Comparison of ENCODE assay signal across 17 cellular contexts in genomic region chr11:60482361-60482760, GRCh38. TPM values are rescaled to one million over a fixed set of nuclear protein-coding genes. Genes with fewer than 3 reads are reported as not detected.
DNase-seq lines count a peak whose midpoint lies in the region; ATAC-seq and TF ChIP-seq lines count a peak whose summit lies in the region.
"Had no signal": no experiment of that assay in that cellular context is flagged by ENCODE, and none has a peak within 500 bp of the region (broad histone marks: within the 10 kb centered on the region; RNA-seq: fewer than 3 reads in every experiment).

No MANE protein-coding gene starts in this region.

- H3K4me1 ChIP-seq in neutrophil (ENCODE audit: control insufficient read depth in 1 of 2, insufficient read depth in 1 of 2, low read depth in 1 of 2, low read length in 1 of 2) = peaks cover 9 to 21% of the 10 kb centered on the region in 2 experiments
- H3K4me1 ChIP-seq: pancreas, upper lobe of left lung had no signal

- DNase-seq in SKM-1 (lab: John Stamatoyannopoulos, UW; ENCODE audit: unreplicated experiment) = peak; percentile 57
- DNase-seq in NCI-H345 (lab: John Stamatoyannopoulos, UW) = no peak
- DNase-seq in chondrocyte (ENCODE audit: low spot score) = no peak
- DNase-seq: HFFc6; hippocampal formation; mammary epithelial cell; pancreas; stimulated activated CD4-positive, alpha-beta T cell treated with anti-CD3 and anti-CD28 coated beads, Interleukin-15, amount 100 ng/mL, for 24 hours; stimulated activated CD8-positive, alpha-beta memory T cell treated with anti-CD3 and anti-CD28 coated beads, Interleukin-4, amount 100 ng/mL, for 48 hours had no signal

- H3K36me3 Mint-ChIP-seq in chondrocyte (ENCODE audit: low read depth) = no peaks in the 10 kb centered on the region

- no peaks in the 10 kb centered on the region for H3K27me3 ChIP-seq in neutrophil
- H3K27me3 ChIP-seq: pancreas, upper lobe of left lung had no signal

- H3K27ac Mint-ChIP-seq in chondrocyte (ENCODE audit: unreplicated experiment) = no peak overlapping the region
- H3K27ac Mint-ChIP-seq: HFFc6 had no signal

- H3K4me3 ChIP-seq in neutrophil (ENCODE audit: low read depth in 1 of 2, low read length in 1 of 2) = no peak overlapping the region
- H3K4me3 ChIP-seq: pancreas, upper lobe of left lung had no signal

- peak; percentile 56 for ATAC-seq in GM18868 (IDR thresholded peaks at IDR 0.05; ENCODE audit: unreplicated experiment)
- ATAC-seq in HG03571 (IDR thresholded peaks at IDR 0.05; ENCODE audit: unreplicated experiment) = peak; percentile 53
- no peak for ATAC-seq in HG03460 (IDR thresholded peaks at IDR 0.05; ENCODE audit: unreplicated experiment)
- ATAC-seq in HG03097 (IDR thresholded peaks at IDR 0.05; ENCODE audit: low FRiP score, unreplicated experiment) = no peak
- ATAC-seq: Panc1 had no signal

- TF ChIP-seq CTCF in neutrophil (IDR thresholded peaks at IDR 0.05) = no peak
- no peak for TF ChIP-seq CTCF in chondrocyte (IDR thresholded peaks at IDR 0.05)

- H3K4me3 Mint-ChIP-seq in chondrocyte (ENCODE audit: unreplicated experiment) = no peak overlapping the region
- H3K4me3 Mint-ChIP-seq: HFFc6 had no signal

- H3K27ac ChIP-seq in neutrophil = peak overlapping the region; percentile 3
- H3K27ac ChIP-seq: pancreas, upper lobe of left lung had no signal

- H3K9me3 Mint-ChIP-seq in chondrocyte (ENCODE audit: low read depth) = no peaks in the 10 kb centered on the region

- no peaks in the 10 kb centered on the region for H3K4me1 Mint-ChIP-seq in chondrocyte (ENCODE audit: low read depth)

- no peaks in the 10 kb centered on the region for H3K9me3 ChIP-seq in neutrophil
- H3K9me3 ChIP-seq: pancreas, upper lobe of left lung had no signal

- H3K36me3 ChIP-seq in neutrophil = no peaks in the 10 kb centered on the region
- H3K36me3 ChIP-seq: pancreas, upper lobe of left lung had no signal

- H3K27me3 Mint-ChIP-seq in chondrocyte (ENCODE audit: low read depth) = peaks cover 17% of the 10 kb centered on the region

RNA-seq across cellular contexts. Expression of gene MS4A12, which starts 10.2 kb away (rescaled TPM):
- total RNA-seq in chondrocyte = not detected in 3 replicates
- total RNA-seq: mammary epithelial cell, pancreas, upper lobe of left lung had no signal

RNA-seq across cellular contexts. Expression of gene MS4A1, which starts 26.7 kb away (rescaled TPM):
- not detected in 3 replicates for total RNA-seq in chondrocyte
- total RNA-seq: HFFc6, M059J, mammary epithelial cell had no signal

RNA-seq across cellular contexts. Expression of gene MS4A13, which starts 32.8 kb away (rescaled TPM):
- total RNA-seq in chondrocyte = not detected in 3 replicates
- total RNA-seq: HFFc6, M059J, mammary epithelial cell, pancreas, upper lobe of left lung had no signal

RNA-seq across cellular contexts. Expression of gene MS4A5, which starts 53.0 kb away (rescaled TPM):
- total RNA-seq in chondrocyte = not detected in 3 replicates
- total RNA-seq: HFFc6, M059J, mammary epithelial cell, pancreas, upper lobe of left lung had no signal

Comparison
In these comparisons a context has a peak if more than half of its experiments do, and no peak if none do; other contexts are left out.
1. ATAC-seq: peak in GM18868 (single experiment) and HG03571 (single experiment); none in HG03460 (single experiment) and HG03097 (single experiment).